In the genomic region with DNA sequence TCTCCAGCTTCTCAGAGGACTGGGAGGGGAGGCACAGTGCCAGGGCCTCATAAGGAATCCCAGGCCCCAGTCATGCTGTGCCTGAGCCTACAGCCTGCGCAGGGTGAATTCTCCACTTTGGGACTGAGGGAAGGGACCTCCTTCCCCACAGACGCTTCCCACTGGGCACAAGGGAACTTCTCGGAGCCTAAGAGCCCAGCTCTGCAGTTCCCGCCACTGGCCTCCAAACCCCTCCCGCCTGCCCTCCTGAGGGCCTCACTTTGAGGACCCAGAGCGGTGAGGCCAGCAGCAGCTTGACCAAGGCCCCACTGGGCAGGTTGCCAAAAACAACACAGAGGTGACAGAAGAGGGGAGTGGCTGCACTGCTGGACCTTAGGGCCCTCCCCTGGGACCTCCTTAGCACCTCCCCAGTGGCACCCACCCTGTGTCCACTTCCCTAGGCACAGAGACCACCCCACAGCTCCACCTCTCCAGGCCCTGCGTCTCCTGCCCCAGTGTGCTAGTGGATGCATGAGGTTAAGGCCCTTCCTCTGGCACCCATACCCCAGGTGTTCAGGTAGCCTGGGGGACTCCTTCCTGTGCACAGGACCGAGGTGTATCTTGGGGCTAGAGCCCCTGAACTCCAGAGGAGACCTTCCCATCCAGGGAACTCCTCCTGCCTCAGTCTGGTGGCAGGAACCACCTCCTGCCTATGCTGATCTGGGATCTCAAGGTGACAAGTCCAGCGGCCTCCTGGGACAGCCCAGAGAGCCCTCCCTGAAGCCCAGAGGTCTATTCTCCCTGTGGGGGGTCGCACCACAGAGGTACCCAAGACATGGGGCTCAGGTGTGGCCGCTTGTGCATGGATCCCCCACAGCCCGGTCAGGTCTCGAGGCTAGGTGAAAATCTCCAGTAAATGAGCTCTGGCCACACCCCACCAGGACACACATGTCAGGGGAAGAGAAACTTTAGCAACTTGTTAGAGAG, we compare ENCODE assay signal across 11 cellular contexts. TPM values are rescaled to one million over a fixed set of nuclear protein-coding genes. Genes with fewer than 3 reads are reported as not detected.
DNase-seq lines count a peak whose midpoint lies in the region; ATAC-seq and TF ChIP-seq lines count a peak whose summit lies in the region.
"Had no signal": no experiment of that assay in that cellular context is flagged by ENCODE, and none has a peak within 500 bp of the region (broad histone marks: within the 10 kb centered on the region; RNA-seq: fewer than 3 reads in every experiment).

No MANE protein-coding gene starts in this region.

- no peak overlapping the region for H3K9ac ChIP-seq in SK-N-SH

- POLR2A ChIA-PET in SK-N-SH (lab: Yijun Ruan, JAX) = no interaction called here

- TF ChIP-seq CTCF in SK-N-SH (IDR thresholded peaks at IDR 0.05) (no peak), esophagus muscularis mucosa (IDR thresholded peaks at IDR 0.05) (no peak)

- H3F3A ChIP-seq in SK-N-SH (replicated peaks; ENCODE audit: insufficient read depth) = no peaks in the 10 kb centered on the region

- no peaks in the 10 kb centered on the region for H3K27me3 ChIP-seq in SK-N-SH (ENCODE audit: insufficient read depth)
- no peaks in the 10 kb centered on the region for H3K27me3 ChIP-seq in esophagus muscularis mucosa
- no peaks in the 10 kb centered on the region for H3K27me3 ChIP-seq in muscle layer of duodenum (ENCODE audit: low read depth, low read length)

- H3K9me3 ChIP-seq in SK-N-SH = no peaks in the 10 kb centered on the region
- no peaks in the 10 kb centered on the region for H3K9me3 ChIP-seq in esophagus muscularis mucosa
- no peaks in the 10 kb centered on the region for H3K9me3 ChIP-seq in muscle layer of duodenum (ENCODE audit: control insufficient read depth in 1 of 2, low read length in 2 of 2)

- H3K79me2 ChIP-seq in SK-N-SH (ENCODE audit: insufficient read depth) = peaks cover 24% of the 10 kb centered on the region; the same call in 1 of the 2 replicates

- H3K4me3 ChIP-seq in SK-N-SH (ENCODE audit: low read depth in 2 of 2, low read length in 1 of 2) = no peak overlapping the region
- peak overlapping the region; percentile 92 to 98 (median 96) for H3K4me3 ChIP-seq in esophagus muscularis mucosa
- peak overlapping the region; percentile 33 to 83 for H3K4me3 ChIP-seq in muscle layer of duodenum (ENCODE audit: low read depth in 1 of 2, low read length in 2 of 2)

- intact Hi-C loops in esophagus muscularis mucosa (cut with DNase I) = loop anchor here (10.0 kb wide), 1 partner anchor 227 kb away; a partner anchor contains a TSS

- no peak overlapping the region for H2AFZ ChIP-seq in SK-N-SH (ENCODE audit: low read depth)

- H3K36me3 ChIP-seq in SK-N-SH (replicated peaks in 1 of 2; ENCODE audit: control insufficient read depth in 1 of 2, insufficient read depth in 2 of 2, low read length in 1 of 2) (peaks cover 0 to 11% of the 10 kb centered on the region in 2 experiments), esophagus muscularis mucosa (peaks cover under 1 to 48% (median 29%) of the 10 kb centered on the region in 4 donors), muscle layer of duodenum (ENCODE audit: control insufficient read depth in 1 of 2, insufficient read depth in 2 of 2, low read length in 2 of 2) (peaks cover 3 to 15% of the 10 kb centered on the region in 2 donors)

- DNase-seq in SK-N-SH = no peak
- DNase-seq in esophagus muscularis mucosa (ENCODE audit: extremely low spot score) = no peak
- DNase-seq in RKO (ENCODE audit: low spot score) = no peak
- no peak for DNase-seq in iPS-NIHi7 (ENCODE audit: extremely low spot score)
- DNase-seq: NCI-H2227 treated with DMSO at 0.1 percent for 48 hours, T-cell had no signal

- 95% methylated on average over 8 of the region's 13 CpGs for WGBS in SK-N-SH (ENCODE audit: low lambda C conversion rate)
- 62% methylated on average over 10 of the region's 13 CpGs for WGBS in esophagus muscularis mucosa

- H3K27ac ChIP-seq in SK-N-SH (ENCODE audit: low read depth in 2 of 2, low read length in 1 of 2) (no peak overlapping the region), esophagus muscularis mucosa (replicated peaks in 1 of 4) (peak overlapping the region; percentile 93 to 96 (median 94)), muscle layer of duodenum (ENCODE audit: low read length) (no peak overlapping the region)

- TF ChIP-seq RAD21 in SK-N-SH (IDR thresholded peaks at IDR 0.05; ENCODE audit: low read length) = no peak

- CTCF ChIA-PET in SK-N-SH (lab: Yijun Ruan, JAX) = interaction anchor here (0.6 to 2.1 kb wide), 9 partner anchors 8 to 223 kb away, joined by 3 to 9 read pairs (median 3); a partner anchor contains a TSS

- no peaks in the 10 kb centered on the region for H3K9me2 ChIP-seq in SK-N-SH

- peaks cover 44% of the 10 kb centered on the region for H4K20me1 ChIP-seq in SK-N-SH (ENCODE audit: insufficient read depth)

- TF ChIP-seq POLR2A in esophagus muscularis mucosa (IDR thresholded peaks at IDR 0.05; ENCODE audit: low read depth) = no peak

- TF ChIP-seq EP300 in SK-N-SH (IDR thresholded peaks at IDR 0.05; ENCODE audit: borderline replicate concordance in 1 of 2, low read depth in 1 of 2, low read length in 1 of 2) = no peak
- TF ChIP-seq EP300 in esophagus muscularis mucosa (IDR thresholded peaks at IDR 0.05) = no peak

- H3K4me2 ChIP-seq in SK-N-SH = no peak overlapping the region

- ATAC-seq in SK-N-SH treated with all-trans-retinoic acid at 6 μM for 48 hours (no peak), HG02852 (IDR thresholded peaks at IDR 0.05; ENCODE audit: unreplicated experiment) (no peak), GM19455 (IDR thresholded peaks at IDR 0.05; ENCODE audit: unreplicated experiment) (no peak)
- ATAC-seq: T-cell had no signal

- H3K4me1 ChIP-seq in SK-N-SH (ENCODE audit: control insufficient read depth in 1 of 2, insufficient read depth in 2 of 2, low read depth in 1 of 2, low read length in 1 of 2) (peaks cover 6 to 29% of the 10 kb centered on the region in 2 experiments; a peak in 1 of 4 replicates), esophagus muscularis mucosa (peaks cover 58 to 93% (median 84%) of the 10 kb centered on the region in 4 donors), muscle layer of duodenum (ENCODE audit: control insufficient read depth in 1 of 2, insufficient read depth in 2 of 2, low read length in 2 of 2) (peaks cover 9 to 54% of the 10 kb centered on the region in 2 donors)

TF ChIP-seq in SK-N-SH, 30 proteins besides CTCF, POLR2A, EP300 and RAD21:
- TF ChIP-seq NFIC (IDR thresholded peaks at IDR 0.05; ENCODE audit: borderline replicate concordance) (peak; percentile 45; the same call in 1 of the 2 replicates), TCF12 (IDR thresholded peaks at IDR 0.05) (no peak)
TF ChIP-seq in SK-N-SH: peak in this region for 1.

TF ChIP-seq in SK-N-SH treated with all-trans-retinoic acid at 6 μM for 48 hours, 23 proteins besides CTCF, POLR2A, EP300 and RAD21 (continues in another document):
- TF ChIP-seq, protein P1, sequence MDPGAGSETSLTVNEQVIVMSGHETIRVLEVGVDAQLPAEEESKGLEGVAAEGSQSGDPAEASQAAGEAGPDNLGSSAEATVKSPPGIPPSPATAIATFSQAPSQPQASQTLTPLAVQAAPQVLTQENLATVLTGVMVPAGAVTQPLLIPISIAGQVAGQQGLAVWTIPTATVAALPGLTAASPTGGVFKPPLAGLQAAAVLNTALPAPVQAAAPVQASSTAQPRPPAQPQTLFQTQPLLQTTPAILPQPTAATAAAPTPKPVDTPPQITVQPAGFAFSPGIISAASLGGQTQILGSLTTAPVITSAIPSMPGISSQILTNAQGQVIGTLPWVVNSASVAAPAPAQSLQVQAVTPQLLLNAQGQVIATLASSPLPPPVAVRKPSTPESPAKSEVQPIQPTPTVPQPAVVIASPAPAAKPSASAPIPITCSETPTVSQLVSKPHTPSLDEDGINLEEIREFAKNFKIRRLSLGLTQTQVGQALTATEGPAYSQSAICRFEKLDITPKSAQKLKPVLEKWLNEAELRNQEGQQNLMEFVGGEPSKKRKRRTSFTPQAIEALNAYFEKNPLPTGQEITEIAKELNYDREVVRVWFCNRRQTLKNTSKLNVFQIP (CRISPR knock-in tag; IDR thresholded peaks at IDR 0.05; ENCODE audit: borderline replicate concordance, low read depth) = no peak
- TF ChIP-seq PPARA (CRISPR knock-in tag; IDR thresholded peaks at IDR 0.05; ENCODE audit: borderline replicate concordance) = no peak

RNA-seq across cellular contexts. Expression of a gene that starts 3.4 kb away (rescaled TPM):
- polyA plus RNA-seq in SK-N-SH (2012; rRNA removed) = 5.2 and 6.5 TPM in 2 replicates
- 2.3 and 4.5 TPM in 2 replicates for polyA plus RNA-seq in SK-N-SH (2012; cell fraction: cytosol; rRNA removed)
- 18.8 and 32.9 TPM in 2 replicates for polyA plus RNA-seq in SK-N-SH (2012; cell fraction: nucleus; rRNA removed)
- 10 to 100 TPM; 16.2 to 43.5 (median 35.5) TPM for total RNA-seq in esophagus muscularis mucosa

RNA-seq across cellular contexts. Expression of a gene that starts 4.4 kb away (rescaled TPM):
- 29.8 and 37.7 TPM in 2 replicates for polyA plus RNA-seq in SK-N-SH (2012; rRNA removed)
- 14.2 and 21.1 TPM in 2 replicates for polyA plus RNA-seq in SK-N-SH (2012; cell fraction: cytosol; rRNA removed)
- polyA plus RNA-seq in SK-N-SH (2012; cell fraction: nucleus; rRNA removed) = 85.0 and 113 TPM in 2 replicates
- total RNA-seq in esophagus muscularis mucosa = 10 to 100 TPM; 14.5 to 32.1 (median 24.1) TPM

RNA-seq across cellular contexts. Expression of a gene that starts 13.6 kb away (rescaled TPM):
- 4.4 and 6.7 TPM in 2 replicates for polyA plus RNA-seq in SK-N-SH (2012; rRNA removed)
- polyA plus RNA-seq in SK-N-SH (2012; cell fraction: cytosol; rRNA removed) = 1.7 and 3.1 TPM in 2 replicates
- polyA plus RNA-seq in SK-N-SH (2012; cell fraction: nucleus; rRNA removed) = 14.0 and 23.1 TPM in 2 replicates
- total RNA-seq in esophagus muscularis mucosa = 10 to 100 TPM in 2 of 4 donors, 1 to 10 TPM in 2; 6.1 to 12.3 (median 9.1) TPM
- total RNA-seq: HT1080 had no signal

RNA-seq across cellular contexts. Expression of a gene that starts 55.5 kb away (rescaled TPM):
- polyA plus RNA-seq in SK-N-SH (2012; rRNA removed) = 68.0 and 89.9 TPM in 2 replicates
- polyA plus RNA-seq in SK-N-SH (2012; cell fraction: cytosol; rRNA removed) = 20.5 and 37.3 TPM in 2 replicates
- 318 and 375 TPM in 2 replicates for polyA plus RNA-seq in SK-N-SH (2012; cell fraction: nucleus; rRNA removed)
- total RNA-seq in esophagus muscularis mucosa = 10 to 100 TPM; 35.3 to 71.4 (median 46.3) TPM

Comparison
In these comparisons a context has a peak if more than half of its experiments do, and no peak if none do; other contexts are left out.
1. H3K27ac ChIP-seq: peak in esophagus muscularis mucosa (4 of 4); none in SK-N-SH (0 of 2) and muscle layer of duodenum (single experiment).
2. H3K4me3 ChIP-seq: peak in esophagus muscularis mucosa (4 of 4) and muscle layer of duodenum (2 of 2); none in SK-N-SH (0 of 2).